8 cellular contexts compared by ENCODE assay signal in the genomic region with DNA sequence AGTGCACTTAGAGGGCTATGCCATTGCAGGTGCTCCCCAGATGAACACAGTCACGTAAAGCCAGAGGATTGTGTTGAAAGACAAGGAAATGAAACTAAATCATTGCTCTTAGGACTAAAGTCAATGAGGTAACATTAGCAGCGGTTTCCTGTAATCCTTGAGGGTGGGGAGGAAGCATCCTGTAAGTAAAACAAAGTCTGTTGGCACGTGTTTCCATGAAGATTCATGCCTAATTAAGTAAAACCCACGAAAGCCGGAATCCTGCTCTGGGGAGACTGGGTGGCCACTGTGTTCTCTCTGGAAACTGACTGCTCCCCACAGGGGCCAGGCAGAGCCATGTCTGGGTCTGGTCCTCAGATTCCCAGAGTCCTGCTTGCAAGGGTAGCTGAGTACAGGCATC. TPM values are rescaled to one million over a fixed set of nuclear protein-coding genes. Genes with fewer than 3 reads are reported as not detected.
DNase-seq lines count a peak whose midpoint lies in the region; ATAC-seq and TF ChIP-seq lines count a peak whose summit lies in the region.

No MANE protein-coding gene starts in this region.

- H3K4me1 ChIP-seq in DOHH2 (ENCODE audit: control insufficient read depth, low read length) (peaks cover 69% of the 10 kb centered on the region), gastroesophageal sphincter (no peaks in the 10 kb centered on the region)

- TF ChIP-seq CTCF in DOHH2 (IDR thresholded peaks at IDR 0.05; ENCODE audit: low read depth, low read length, poor library complexity, severe bottlenecking) = no peak
- no peak for TF ChIP-seq CTCF in gastroesophageal sphincter (IDR thresholded peaks at IDR 0.05)
- TF ChIP-seq CTCF in mesothelial cell of epicardium (IDR thresholded peaks at IDR 0.05; ENCODE audit: unreplicated experiment) = no peak

- H3F3A ChIP-seq in DOHH2 (ENCODE audit: control insufficient read depth, insufficient read depth) = peaks cover 4% of the 10 kb centered on the region; the same call in 1 of the 2 replicates

- H3K27me3 Mint-ChIP-seq in mesothelial cell of epicardium (ENCODE audit: low read depth) = no peaks in the 10 kb centered on the region

- H3K4me1 Mint-ChIP-seq in mesothelial cell of epicardium = peaks cover 14% of the 10 kb centered on the region

- no peaks in the 10 kb centered on the region for H3K9me2 ChIP-seq in DOHH2 (replicated peaks; ENCODE audit: control insufficient read depth, low read length)

- no peaks in the 10 kb centered on the region for H3K36me3 Mint-ChIP-seq in mesothelial cell of epicardium

- H3K4me2 ChIP-seq in DOHH2 (ENCODE audit: low read length) = peak overlapping the region; percentile 71

- ATAC-seq in GM19463 (IDR thresholded peaks at IDR 0.05; ENCODE audit: unreplicated experiment) (peak; percentile 60), gastroesophageal sphincter (peak; percentile 23), SK-N-SH treated with all-trans-retinoic acid at 6 μM for 48 hours (no peak)

- no peaks in the 10 kb centered on the region for H4K20me1 ChIP-seq in DOHH2 (ENCODE audit: control insufficient read depth, insufficient read depth, low read depth, low read length)

- peak overlapping the region; percentile 43 for H3K4me3 ChIP-seq in DOHH2 (ENCODE audit: low read length)
- no peak overlapping the region for H3K4me3 ChIP-seq in gastroesophageal sphincter

- 66 to 69% methylated on average over 3 to 5 of the region's 5 CpGs for WGBS in gastroesophageal sphincter (ENCODE audit: low coverage in 1 of 2), 2 donors

- H3K79me2 ChIP-seq in DOHH2 (ENCODE audit: control insufficient read depth, low read length) = no peaks in the 10 kb centered on the region; the same call in 1 of the 2 replicates

- peaks cover 29% of the 10 kb centered on the region for H3K36me3 ChIP-seq in DOHH2 (ENCODE audit: control insufficient read depth, low read length)
- H3K36me3 ChIP-seq in gastroesophageal sphincter = no peaks in the 10 kb centered on the region

- H3K27ac Mint-ChIP-seq in mesothelial cell of epicardium = no peak overlapping the region

- H3K4me3 Mint-ChIP-seq in mesothelial cell of epicardium = no peak overlapping the region

- H3K27me3 ChIP-seq in DOHH2 (ENCODE audit: control insufficient read depth, low read length) (no peaks in the 10 kb centered on the region), gastroesophageal sphincter (no peaks in the 10 kb centered on the region)

- H3K9me3 ChIP-seq in DOHH2 (ENCODE audit: control insufficient read depth, insufficient read depth, low read length) = peaks cover 10% of the 10 kb centered on the region; the same call in 1 of the 2 replicates
- H3K9me3 ChIP-seq in gastroesophageal sphincter = no peaks in the 10 kb centered on the region

- DNase-seq in M059J (ENCODE audit: low read depth) (peak; percentile 59), amygdala (lab: John Stamatoyannopoulos, UW) (no peak), HuH-7 (ENCODE audit: low spot score) (no peak), mesothelial cell of epicardium (ENCODE audit: low spot score in 2 of 2, unreplicated experiment in 2 of 2) (no peak)

- no peak for TF ChIP-seq EP300 in gastroesophageal sphincter (IDR thresholded peaks at IDR 0.05)

- TF ChIP-seq POLR2A in gastroesophageal sphincter (IDR thresholded peaks at IDR 0.05) = no peak

- H3K27ac ChIP-seq in DOHH2 (ENCODE audit: low read depth, low read length) (peak overlapping the region; percentile 90), gastroesophageal sphincter (no peak overlapping the region)

- H3K9me3 Mint-ChIP-seq in mesothelial cell of epicardium = peaks cover 11% of the 10 kb centered on the region

TF ChIP-seq in SK-N-SH treated with all-trans-retinoic acid at 6 μM for 48 hours, 23 proteins besides CTCF, POLR2A, EP300 and RAD21:
- TF ChIP-seq ZNF70 (CRISPR knock-in tag; IDR thresholded peaks at IDR 0.05) (no peak), OSR1 (CRISPR knock-in tag; IDR thresholded peaks at IDR 0.05) (no peak), ZFP3 (CRISPR knock-in tag; IDR thresholded peaks at IDR 0.05) (no peak), ZNF8 (CRISPR knock-in tag; IDR thresholded peaks at IDR 0.05) (no peak), ISL1 (CRISPR knock-in tag; IDR thresholded peaks at IDR 0.05) (no peak), TOX (CRISPR knock-in tag; IDR thresholded peaks at IDR 0.05; ENCODE audit: borderline replicate concordance) (no peak), CSDC2 (CRISPR knock-in tag; IDR thresholded peaks at IDR 0.05) (no peak)
- TF ChIP-seq, protein P1, sequence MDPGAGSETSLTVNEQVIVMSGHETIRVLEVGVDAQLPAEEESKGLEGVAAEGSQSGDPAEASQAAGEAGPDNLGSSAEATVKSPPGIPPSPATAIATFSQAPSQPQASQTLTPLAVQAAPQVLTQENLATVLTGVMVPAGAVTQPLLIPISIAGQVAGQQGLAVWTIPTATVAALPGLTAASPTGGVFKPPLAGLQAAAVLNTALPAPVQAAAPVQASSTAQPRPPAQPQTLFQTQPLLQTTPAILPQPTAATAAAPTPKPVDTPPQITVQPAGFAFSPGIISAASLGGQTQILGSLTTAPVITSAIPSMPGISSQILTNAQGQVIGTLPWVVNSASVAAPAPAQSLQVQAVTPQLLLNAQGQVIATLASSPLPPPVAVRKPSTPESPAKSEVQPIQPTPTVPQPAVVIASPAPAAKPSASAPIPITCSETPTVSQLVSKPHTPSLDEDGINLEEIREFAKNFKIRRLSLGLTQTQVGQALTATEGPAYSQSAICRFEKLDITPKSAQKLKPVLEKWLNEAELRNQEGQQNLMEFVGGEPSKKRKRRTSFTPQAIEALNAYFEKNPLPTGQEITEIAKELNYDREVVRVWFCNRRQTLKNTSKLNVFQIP (CRISPR knock-in tag; IDR thresholded peaks at IDR 0.05; ENCODE audit: borderline replicate concordance, low read depth) = no peak

RNA-seq across cellular contexts. Expression of a gene that starts 18.3 kb away (rescaled TPM):
- total RNA-seq in M059J (2014; rRNA removed; shearing (Covaris generic)) = 1.2 and 3.1 TPM in 2 replicates
- total RNA-seq in gastroesophageal sphincter = 1 to 10 TPM in 1 of 4 donors, under 1 TPM in 2, not detected in 1; 0.66 to 2.8 (median 0.67) TPM
- total RNA-seq in mesothelial cell of epicardium = 0.29 to 0.58 TPM in 2 of 3 replicates, not detected in the other
